ENCODE assay signal across 9 cellular contexts in genomic region chr12:120639771-120640721, GRCh38. TPM values are rescaled to one million over a fixed set of nuclear protein-coding genes. Genes with fewer than 3 reads are reported as not detected.
DNase-seq lines count a peak whose midpoint lies in the region; ATAC-seq and TF ChIP-seq lines count a peak whose summit lies in the region.
"Had no signal": no experiment of that assay in that cellular context is flagged by ENCODE, and none has a peak within 500 bp of the region (broad histone marks: within the 10 kb centered on the region; RNA-seq: fewer than 3 reads in every experiment).

TSS of gene CABP1 (plus strand) at chr12:120640626. CDS start at chr12:120640686, 60 bp downstream.

- H4K20me1 ChIP-seq in DND-41 (ENCODE audit: insufficient read depth, low read length) (peaks cover 5% of the 10 kb centered on the region; the same call in 1 of the 2 replicates), neural cell (ENCODE audit: insufficient read depth) (no peaks in the 10 kb centered on the region)

- no peak for TF ChIP-seq EP300 in neural cell (conservative IDR thresholded peaks at IDR 0.05; ENCODE audit: poor library complexity, severe bottlenecking)
- no peak for TF ChIP-seq EP300 in suprapubic skin (IDR thresholded peaks at IDR 0.05)

- H3K4me3 ChIP-seq in DND-41 (ENCODE audit: low read depth in 1 of 2, low read length in 2 of 2) (peak within 1 kb of the TSS in 1 of 2 experiments; percentile 46; a peak in 2 of 4 replicates), neural cell (ENCODE audit: low read length) (peak within 1 kb of the TSS; percentile 71), suprapubic skin (peak within 1 kb of the TSS; percentile 60)

- no peaks in the 10 kb centered on the region for H3K9me2 ChIP-seq in neural cell (ENCODE audit: insufficient read depth, low read length)

- H3K79me2 ChIP-seq in DND-41 (ENCODE audit: insufficient read depth, low read length): no peaks in the 10 kb centered on the region
- no peaks in the 10 kb centered on the region for H3K79me2 ChIP-seq in neural cell (replicated peaks; ENCODE audit: insufficient read depth, low read length)

- no peak for TF ChIP-seq RAD21 in neural cell (conservative IDR thresholded peaks at IDR 0.05)

- H3K27me3 ChIP-seq in DND-41 (ENCODE audit: insufficient read depth, low read length, poor library complexity): peaks cover 48% of the 10 kb centered on the region
- peaks cover 43% of the 10 kb centered on the region for H3K27me3 ChIP-seq in neural cell (ENCODE audit: insufficient read depth, low read depth, low read length)
- peaks cover 64% of the 10 kb centered on the region for H3K27me3 ChIP-seq in suprapubic skin

- H3K9ac ChIP-seq in DND-41 (ENCODE audit: low read depth, low read length) (peak within 1 kb of the TSS; percentile 26; the same call in 1 of the 2 replicates), neural cell (ENCODE audit: low read length) (peak within 1 kb of the TSS; percentile 54)

- H3K4me1 ChIP-seq in DND-41 (ENCODE audit: insufficient read depth, low read length) (peaks cover 14% of the 10 kb centered on the region), suprapubic skin (peaks cover 15% of the 10 kb centered on the region)

- H3K36me3 ChIP-seq in DND-41 (ENCODE audit: insufficient read depth, low read length) (no peaks in the 10 kb centered on the region), neural cell (ENCODE audit: insufficient read depth, low read length) (no peaks in the 10 kb centered on the region), suprapubic skin (no peaks in the 10 kb centered on the region)

- H3K4me2 ChIP-seq in DND-41 (ENCODE audit: insufficient read depth, low read length) (peak within 1 kb of the TSS; percentile 59), neural cell (ENCODE audit: low read length) (peak within 1 kb of the TSS; percentile 25)

- H3K27ac ChIP-seq in DND-41 (ENCODE audit: low read length): no peak within 1 kb of the TSS
- no peak within 1 kb of the TSS for H3K27ac ChIP-seq in neural cell (ENCODE audit: low read length)
- H3K27ac ChIP-seq in suprapubic skin: no peak within 1 kb of the TSS

- no peak for TF ChIP-seq POLR2A in suprapubic skin (IDR thresholded peaks at IDR 0.05)

- H3F3A ChIP-seq in neural cell (ENCODE audit: insufficient read depth, low read length, poor library complexity, severe bottlenecking): no peaks in the 10 kb centered on the region

- WGBS in suprapubic skin: 41% methylated on average over 7 of the region's 56 CpGs

- H3K9me3 ChIP-seq in DND-41 (ENCODE audit: insufficient read depth, low read length, severe bottlenecking): no peaks in the 10 kb centered on the region
- no peaks in the 10 kb centered on the region for H3K9me3 ChIP-seq in neural cell (ENCODE audit: low read length)
- no peaks in the 10 kb centered on the region for H3K9me3 ChIP-seq in suprapubic skin

- H2AFZ ChIP-seq in DND-41 (ENCODE audit: low read depth, low read length) (peak within 1 kb of the TSS; percentile 58), neural cell (ENCODE audit: low read depth, low read length) (no peak within 1 kb of the TSS)

- peak; percentile 89 for ATAC-seq in DND-41 (ENCODE audit: insufficient read depth, low read depth)
- peak; percentile 65 for ATAC-seq in GM21723 (IDR thresholded peaks at IDR 0.05; ENCODE audit: unreplicated experiment)

- peak; percentile 64 for DNase-seq in DND-41
- peak; percentile 23 for DNase-seq in NCI-H128 (lab: John Stamatoyannopoulos, UW; ENCODE audit: unreplicated experiment)
- DNase-seq in activated CD4-positive, alpha-beta T cell treated with anti-CD3 and anti-CD28 coated beads, Interleukin-2, amount 50 U/mL, for 4 hours: peak; percentile 61
- DNase-seq in effector CD8-positive, alpha-beta T cell (lab: John Stamatoyannopoulos, UW): peak; percentile 73
- no peak for DNase-seq in suprapubic skin (ENCODE audit: low spot score in 2 of 2)
- DNase-seq in NCI-H1048 (lab: John Stamatoyannopoulos, UW): no peak

- TF ChIP-seq CTCF in DND-41 (IDR thresholded peaks at IDR 0.05; ENCODE audit: borderline replicate concordance, extremely low read depth, low read length, poor library complexity, severe bottlenecking) (peak; percentile 49), neural cell (IDR thresholded peaks at IDR 0.05; ENCODE audit: poor library complexity, severe bottlenecking) (peak; percentile 56), suprapubic skin (IDR thresholded peaks at IDR 0.05) (peak in 1 of 2 donors; percentile 13)

TF ChIP-seq in neural cell, 6 proteins besides CTCF, POLR2A, EP300 and RAD21:
- TF ChIP-seq SMC3 (conservative IDR thresholded peaks at IDR 0.05; ENCODE audit: poor library complexity): peak; percentile 36
- no peak for TF ChIP-seq TAF1 (IDR thresholded peaks at IDR 0.05; ENCODE audit: low read depth)

RNA-seq across cellular contexts. Expression of gene CABP1, which starts in this region (rescaled TPM):
- 0.44 and 0.71 TPM in 2 replicates for polyA plus RNA-seq in neural cell
- polyA minus RNA-seq in neural cell: 0.49 and 1.0 TPM in 2 replicates
- under 1 TPM in 3 of 4 donors, not detected in 1; 0.19 to 0.56 (median 0.47) TPM for total RNA-seq in suprapubic skin
- total RNA-seq: RPMI7951 had no signal

Comparison
In these comparisons a context has a peak if more than half of its experiments do, and no peak if none do; other contexts are left out.
1. DNase-seq: peak in DND-41 (single experiment), NCI-H128 (single experiment), activated CD4-positive, alpha-beta T cell treated with anti-CD3 and anti-CD28 coated beads, Interleukin-2, amount 50 U/mL, for 4 hours (2 of 2) and effector CD8-positive, alpha-beta T cell (single experiment); none in suprapubic skin (0 of 2) and NCI-H1048 (single experiment).